ENCODE assay signal across 1 cellular context in the genomic region with DNA sequence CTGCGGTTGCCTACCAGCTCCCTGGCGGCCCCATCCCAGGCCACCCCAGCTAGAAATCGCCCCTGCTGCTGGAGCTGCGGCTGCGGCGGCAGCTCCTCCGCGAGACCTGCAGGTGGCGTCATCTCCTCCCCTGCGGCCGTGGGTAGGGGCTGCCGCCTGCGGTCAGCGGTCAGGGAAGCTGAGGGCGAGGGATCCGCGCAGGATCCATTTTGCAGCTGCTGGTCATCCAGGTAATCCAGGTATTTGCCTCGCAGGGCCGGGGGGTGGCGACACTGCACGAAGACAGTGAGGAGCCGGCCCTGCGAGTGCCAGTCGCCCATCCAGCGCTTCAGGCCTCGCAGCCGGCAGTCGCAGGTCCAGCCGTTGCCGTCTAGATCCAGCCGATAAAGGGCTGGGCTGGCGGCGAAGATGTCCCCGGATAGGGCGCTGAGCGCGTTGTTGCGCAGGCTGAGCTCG.
TF ChIP-seq lines count a peak whose summit lies in the region.

No MANE protein-coding gene starts in this region.

TF ChIP-seq in GM23338, 12 proteins besides CTCF, POLR2A, EP300 and RAD21 (continued from another document):
- no peak for TF ChIP-seq ZNF462 (CRISPR knock-in tag; IDR thresholded peaks at IDR 0.05)
- TF ChIP-seq EZH2phosphoT487 (IDR thresholded peaks at IDR 0.05; ENCODE audit: unreplicated experiment): no peak
